1 cellular context compared by ENCODE assay signal in the genomic region with DNA sequence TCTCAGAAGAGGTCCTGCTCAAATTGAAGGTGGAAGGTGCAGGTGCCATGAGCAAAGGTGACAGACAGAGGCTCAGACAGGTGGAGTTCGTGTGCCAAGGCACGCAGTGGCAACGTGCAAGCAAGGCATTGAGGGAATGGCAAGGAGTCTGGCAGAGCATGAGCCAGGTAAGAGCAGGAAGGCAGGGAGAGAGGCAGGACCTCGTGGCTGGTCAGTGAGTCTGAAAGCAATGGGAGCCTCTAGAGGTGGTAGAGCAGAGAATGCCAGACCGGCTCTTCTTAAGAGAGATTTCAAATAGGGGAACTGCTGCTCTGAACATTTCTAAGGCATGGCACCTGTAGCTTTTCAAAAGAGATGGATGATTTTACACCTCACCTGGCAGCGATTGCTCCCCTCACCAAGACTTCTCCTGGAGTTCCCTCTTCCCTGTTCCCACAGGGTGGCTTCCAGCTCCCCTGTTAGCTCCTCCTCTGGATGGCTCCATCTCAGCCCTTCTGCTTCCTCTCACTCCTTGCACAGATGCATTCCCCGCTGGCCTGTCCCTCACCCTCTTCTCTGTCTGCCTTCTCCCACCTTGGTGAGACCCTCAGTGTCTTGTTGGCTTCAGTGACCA.
TF ChIP-seq lines count a peak whose summit lies in the region.

No MANE protein-coding gene starts in this region.

TF ChIP-seq in WTC11, 78 proteins besides CTCF, POLR2A, EP300 and RAD21 (continued from another document):
- TF ChIP-seq CBFB (CRISPR knock-in tag; IDR thresholded peaks at IDR 0.05; ENCODE audit: low read depth), result no peak
- no peak for TF ChIP-seq ZNF317 (CRISPR knock-in tag; IDR thresholded peaks at IDR 0.05; ENCODE audit: borderline replicate concordance, low read depth)
